ENCODE assay signal across 11 cellular contexts in the genomic region with DNA sequence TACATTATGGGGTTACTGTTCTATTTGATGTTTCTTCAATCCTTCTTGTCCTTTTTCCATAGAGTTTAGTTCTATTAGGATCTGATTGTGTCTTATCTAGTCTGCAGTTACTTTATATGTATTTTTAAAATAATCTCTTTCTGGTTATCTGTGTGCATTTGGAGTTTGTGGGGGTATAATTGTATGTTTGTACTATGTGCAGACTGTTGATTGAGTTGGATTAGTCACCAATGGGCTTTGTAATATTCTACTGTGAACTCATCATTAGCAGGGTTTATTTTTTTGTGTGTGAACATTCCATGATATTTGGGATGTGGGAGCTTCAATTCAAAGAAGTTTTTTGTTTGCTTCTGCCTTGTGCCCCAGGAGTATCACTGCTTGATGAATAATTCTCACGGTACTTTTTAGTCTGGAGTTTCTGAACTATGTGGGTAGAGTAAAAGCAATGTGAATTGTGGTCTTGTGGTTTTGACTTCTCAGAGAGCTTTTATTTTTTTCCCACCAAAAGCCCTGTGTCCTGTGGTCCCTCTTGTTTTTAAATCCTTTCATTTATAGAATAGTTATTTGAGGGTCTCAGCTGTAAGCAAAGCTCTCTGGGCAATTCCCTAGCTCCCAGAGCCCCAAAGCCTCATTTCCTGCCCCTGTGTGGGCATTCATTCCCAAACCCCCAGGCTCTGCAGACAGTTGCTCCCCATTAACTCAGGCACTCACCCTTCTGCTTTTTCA.
DNase-seq lines count a peak whose midpoint lies in the region; ATAC-seq and TF ChIP-seq lines count a peak whose summit lies in the region.
"Had no signal": no experiment of that assay in that cellular context is flagged by ENCODE, and none has a peak within 500 bp of the region (broad histone marks: within the 10 kb centered on the region; RNA-seq: fewer than 3 reads in every experiment).

No MANE protein-coding gene starts in this region.

- H3K27ac ChIP-seq in SK-N-MC (peak overlapping the region; percentile 92), upper lobe of right lung (no peak overlapping the region), colonic mucosa (no peak overlapping the region)
- H3K27ac ChIP-seq: esophagus muscularis mucosa had no signal

- H3K4me1 Mint-ChIP-seq in activated naive CD4-positive, alpha-beta T cell treated with anti-CD3 and anti-CD28 coated beads, Interleukin-2, amount 10 ng/mL, durations not matched to agents 7 days and 5 days: peaks cover 10% of the 10 kb centered on the region
- peaks cover 29% of the 10 kb centered on the region for H3K4me1 Mint-ChIP-seq in stimulated activated naive CD8-positive, alpha-beta T cell treated with anti-CD3 and anti-CD28 coated beads, Interleukin-15, amount 100 ng/mL, for 72 hours

- no peaks in the 10 kb centered on the region for H3K9me3 ChIP-seq in SK-N-MC (ENCODE audit: low read depth, low read length)
- no peaks in the 10 kb centered on the region for H3K9me3 ChIP-seq in upper lobe of right lung
- no peaks in the 10 kb centered on the region for H3K9me3 ChIP-seq in colonic mucosa
- H3K9me3 ChIP-seq: esophagus muscularis mucosa had no signal

- H3K4me1 ChIP-seq in upper lobe of right lung (no peaks in the 10 kb centered on the region), colonic mucosa (no peaks in the 10 kb centered on the region)
- H3K4me1 ChIP-seq: esophagus muscularis mucosa had no signal

- no peak for DNase-seq in activated naive CD4-positive, alpha-beta T cell treated with anti-CD3 and anti-CD28 coated beads, Interleukin-2, amount 50 U/mL, for 72 hours (ENCODE audit: low spot score in 2 of 2)
- DNase-seq in activated naive CD4-positive, alpha-beta T cell treated with anti-CD3 and anti-CD28 coated beads, Interleukin-2, amount 10 ng/mL, durations not matched to agents 7 days and 5 days: no peak
- DNase-seq in SK-N-MC (ENCODE audit: low read depth, low spot score): peak; percentile 55
- no peak for DNase-seq in stimulated activated naive CD8-positive, alpha-beta T cell treated with anti-CD3 and anti-CD28 coated beads, Interleukin-15, amount 100 ng/mL, for 72 hours
- DNase-seq in upper lobe of right lung: no peak
- DNase-seq in Right ventricle myocardium inferior (ENCODE audit: missing footprints): no peak
- DNase-seq in colonic mucosa: no peak
- DNase-seq: activated B cell treated with CpG ODN at 0.5 μM for 24 hours, IMR-90 had no signal

- peaks cover 0 to 5% of the 10 kb centered on the region in 2 donors for H3K36me3 Mint-ChIP-seq in activated naive CD4-positive, alpha-beta T cell treated with anti-CD3 and anti-CD28 coated beads, Interleukin-2, amount 50 U/mL, for 72 hours
- peaks cover 1% of the 10 kb centered on the region for H3K36me3 Mint-ChIP-seq in activated naive CD4-positive, alpha-beta T cell treated with anti-CD3 and anti-CD28 coated beads, Interleukin-2, amount 10 ng/mL, durations not matched to agents 7 days and 5 days

- no peak overlapping the region for H3K27ac Mint-ChIP-seq in activated naive CD4-positive, alpha-beta T cell treated with anti-CD3 and anti-CD28 coated beads, Interleukin-2, amount 50 U/mL, for 72 hours
- H3K27ac Mint-ChIP-seq in activated naive CD4-positive, alpha-beta T cell treated with anti-CD3 and anti-CD28 coated beads, Interleukin-2, amount 10 ng/mL, durations not matched to agents 7 days and 5 days: no peak overlapping the region
- no peak overlapping the region for H3K27ac Mint-ChIP-seq in stimulated activated naive CD8-positive, alpha-beta T cell treated with anti-CD3 and anti-CD28 coated beads, Interleukin-15, amount 100 ng/mL, for 72 hours
- H3K27ac Mint-ChIP-seq: activated B cell treated with CpG ODN at 0.5 μM for 24 hours had no signal

- peak; percentile 49 to 58 for ATAC-seq in activated naive CD4-positive, alpha-beta T cell treated with anti-CD3 and anti-CD28 coated beads, Interleukin-2, amount 50 U/mL, for 72 hours
- ATAC-seq in HG02973 (IDR thresholded peaks at IDR 0.05; ENCODE audit: unreplicated experiment) (peak; percentile 89), upper lobe of right lung (no peak), Right ventricle myocardium inferior (no peak)
- ATAC-seq in stimulated activated naive CD8-positive, alpha-beta T cell treated with anti-CD3 and anti-CD28 coated beads, Interleukin-15, amount 100 ng/mL, for 72 hours: peak; percentile 60

- H3K36me3 ChIP-seq in SK-N-MC (ENCODE audit: insufficient read depth, low read length) (no peaks in the 10 kb centered on the region), upper lobe of right lung (no peaks in the 10 kb centered on the region), colonic mucosa (no peaks in the 10 kb centered on the region)
- H3K36me3 ChIP-seq: esophagus muscularis mucosa had no signal

- H3K9ac ChIP-seq in SK-N-MC (ENCODE audit: insufficient read length) (peak overlapping the region; percentile 47), colonic mucosa (ENCODE audit: low read depth in 2 of 2, low read length in 2 of 2) (no peak overlapping the region)

- H3K27me3 ChIP-seq in upper lobe of right lung (no peaks in the 10 kb centered on the region), colonic mucosa (no peaks in the 10 kb centered on the region)
- H3K27me3 ChIP-seq: esophagus muscularis mucosa had no signal

- TF ChIP-seq CTCF in upper lobe of right lung (IDR thresholded peaks at IDR 0.05): no peak
- TF ChIP-seq CTCF in colonic mucosa (IDR thresholded peaks at IDR 0.05): no peak

- H3K4me3 Mint-ChIP-seq in activated naive CD4-positive, alpha-beta T cell treated with anti-CD3 and anti-CD28 coated beads, Interleukin-2, amount 10 ng/mL, durations not matched to agents 7 days and 5 days: no peak overlapping the region
- H3K4me3 Mint-ChIP-seq in stimulated activated naive CD8-positive, alpha-beta T cell treated with anti-CD3 and anti-CD28 coated beads, Interleukin-15, amount 100 ng/mL, for 72 hours: no peak overlapping the region
- H3K4me3 Mint-ChIP-seq: activated B cell treated with CpG ODN at 0.5 μM for 24 hours had no signal

- CTCF ChIA-PET in activated naive CD4-positive, alpha-beta T cell treated with anti-CD3 and anti-CD28 coated beads, Interleukin-2, amount 10 ng/mL, durations not matched to agents 7 days and 5 days (lab: Charles Lee): interaction anchor here (0.6 kb wide), 1 partner anchor 334 kb away, joined by 3 read pairs; no protein-coding TSS in a partner anchor

- H3K4me3 ChIP-seq in SK-N-MC: no peak overlapping the region
- H3K4me3 ChIP-seq in upper lobe of right lung: no peak overlapping the region
- no peak overlapping the region for H3K4me3 ChIP-seq in colonic mucosa
- H3K4me3 ChIP-seq: esophagus muscularis mucosa had no signal

- H3K27me3 Mint-ChIP-seq in activated naive CD4-positive, alpha-beta T cell treated with anti-CD3 and anti-CD28 coated beads, Interleukin-2, amount 10 ng/mL, durations not matched to agents 7 days and 5 days: no peaks in the 10 kb centered on the region
- H3K27me3 Mint-ChIP-seq in stimulated activated naive CD8-positive, alpha-beta T cell treated with anti-CD3 and anti-CD28 coated beads, Interleukin-15, amount 100 ng/mL, for 72 hours: no peaks in the 10 kb centered on the region
- H3K27me3 Mint-ChIP-seq: activated B cell treated with CpG ODN at 0.5 μM for 24 hours had no signal

- peaks cover 0 to 8% of the 10 kb centered on the region in 2 donors for H3K9me3 Mint-ChIP-seq in activated naive CD4-positive, alpha-beta T cell treated with anti-CD3 and anti-CD28 coated beads, Interleukin-2, amount 50 U/mL, for 72 hours
- peaks cover 2% of the 10 kb centered on the region for H3K9me3 Mint-ChIP-seq in activated naive CD4-positive, alpha-beta T cell treated with anti-CD3 and anti-CD28 coated beads, Interleukin-2, amount 10 ng/mL, durations not matched to agents 7 days and 5 days
- H3K9me3 Mint-ChIP-seq in stimulated activated naive CD8-positive, alpha-beta T cell treated with anti-CD3 and anti-CD28 coated beads, Interleukin-15, amount 100 ng/mL, for 72 hours: no peaks in the 10 kb centered on the region
- H3K9me3 Mint-ChIP-seq: activated B cell treated with CpG ODN at 0.5 μM for 24 hours had no signal

- intact Hi-C loops in upper lobe of right lung (cut with DNase I): no loop called here
- intact Hi-C loops in Right ventricle myocardium inferior (cut with DNase I): no loop called here
- intact Hi-C loops in colonic mucosa (cut with DNase I): no loop called here

Comparison
In these comparisons a context has a peak if more than half of its experiments do, and no peak if none do; other contexts are left out.
1. ATAC-seq: peak in activated naive CD4-positive, alpha-beta T cell treated with anti-CD3 and anti-CD28 coated beads, Interleukin-2, amount 50 U/mL, for 72 hours (2 of 2), HG02973 (single experiment) and stimulated activated naive CD8-positive, alpha-beta T cell treated with anti-CD3 and anti-CD28 coated beads, Interleukin-15, amount 100 ng/mL, for 72 hours (single experiment); none in upper lobe of right lung (single experiment) and Right ventricle myocardium inferior (single experiment).